Comparison of ENCODE assay signal across 8 cellular contexts in genomic region chr21:46368533-46369285, GRCh38. TPM values are rescaled to one million over a fixed set of nuclear protein-coding genes. Genes with fewer than 3 reads are reported as not detected.
DNase-seq lines count a peak whose midpoint lies in the region; ATAC-seq lines count a peak whose summit lies in the region.

No MANE protein-coding gene starts in this region.

- ATAC-seq in GM18858 (IDR thresholded peaks at IDR 0.05; ENCODE audit: unreplicated experiment) (peak; percentile 38), HG02981 (IDR thresholded peaks at IDR 0.05; ENCODE audit: unreplicated experiment) (peak; percentile 56)

- DNase-seq in activated T-cell treated with anti-CD3 and anti-CD28 coated beads for 1 hour (ENCODE audit: low read depth): peak; percentile 3
- DNase-seq in stimulated activated CD4-positive, alpha-beta T cell treated with anti-CD3 and anti-CD28 coated beads, Interleukin-15, amount 100 ng/mL, for 48 hours (ENCODE audit: low read depth in 2 of 2): peak; percentile 6 to 12
- DNase-seq in NCI-H146 (lab: John Stamatoyannopoulos, UW): no peak
- no peak for DNase-seq in NCI-H2081 treated with DMSO at 0.1 percent for 48 hours (lab: John Stamatoyannopoulos, UW)
- DNase-seq in occipital lobe (lab: John Stamatoyannopoulos, UW): no peak
- DNase-seq in NCI-H1436 treated with DMSO at 0.1 percent for 48 hours (lab: John Stamatoyannopoulos, UW): no peak

RNA-seq across cellular contexts. Expression of gene PCNT, which starts 44.8 kb away (rescaled TPM):
- 18.4 TPM for total RNA-seq in occipital lobe

RNA-seq across cellular contexts. Expression of gene C21orf58, which starts 45.0 kb away (rescaled TPM):
- total RNA-seq in occipital lobe: 3.0 TPM

Comparison
In these comparisons a context has a peak if more than half of its experiments do, and no peak if none do; other contexts are left out.
1. DNase-seq: peak in activated T-cell treated with anti-CD3 and anti-CD28 coated beads for 1 hour (single experiment) and stimulated activated CD4-positive, alpha-beta T cell treated with anti-CD3 and anti-CD28 coated beads, Interleukin-15, amount 100 ng/mL, for 48 hours (2 of 2); none in NCI-H146 (single experiment), NCI-H2081 treated with DMSO at 0.1 percent for 48 hours (single experiment), occipital lobe (single experiment) and NCI-H1436 treated with DMSO at 0.1 percent for 48 hours (single experiment).